Comparison of ENCODE assay signal across 12 cellular contexts in the genomic region with DNA sequence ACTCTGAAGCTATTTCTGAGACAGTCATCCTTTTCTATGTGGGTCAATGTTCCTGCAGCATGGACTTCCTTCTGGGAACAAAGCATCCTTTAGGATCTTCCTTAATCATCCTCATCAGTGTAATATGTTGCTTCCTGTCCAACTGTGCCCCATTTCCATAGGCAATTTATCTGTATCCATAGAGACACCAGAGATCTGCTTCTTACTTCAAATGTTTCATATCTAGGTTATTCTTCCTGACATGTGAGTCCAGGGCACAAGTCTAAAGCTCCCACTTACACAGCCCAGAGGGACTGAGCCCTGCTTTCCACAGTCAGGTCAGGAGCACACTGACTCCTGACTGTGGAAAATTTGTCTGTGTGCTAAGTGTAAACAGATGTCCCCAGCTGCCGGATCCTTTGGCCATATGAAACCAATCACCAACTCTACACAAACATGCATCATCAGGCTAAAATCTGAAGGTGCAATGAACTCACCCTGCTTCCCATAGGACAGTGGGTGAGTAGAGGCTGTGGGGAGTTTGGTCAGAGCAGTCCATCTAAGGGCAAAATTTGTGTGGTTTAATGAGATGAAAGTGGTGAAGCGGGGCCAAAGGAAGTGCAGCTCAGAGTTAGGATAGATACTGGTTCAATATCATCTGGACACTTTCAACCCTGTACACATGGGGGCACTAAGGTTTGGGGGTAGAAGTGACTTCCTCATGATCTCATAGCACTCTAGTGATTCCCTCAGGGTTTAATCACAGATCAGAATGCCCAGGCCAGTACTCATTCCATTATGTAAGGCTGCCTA.
DNase-seq lines count a peak whose midpoint lies in the region; TF ChIP-seq lines count a peak whose summit lies in the region.
"Had no signal": no experiment of that assay in that cellular context is flagged by ENCODE, and none has a peak within 500 bp of the region (broad histone marks: within the 10 kb centered on the region; RNA-seq: fewer than 3 reads in every experiment).

No MANE protein-coding gene starts in this region.

- H2AFZ ChIP-seq in osteoblast (ENCODE audit: low read length): no peak overlapping the region

- H3K36me3 ChIP-seq in osteoblast (ENCODE audit: insufficient read depth, low read length): no peaks in the 10 kb centered on the region

- H3K4me1 ChIP-seq in osteoblast (ENCODE audit: insufficient read depth, low read length): peaks cover 66% of the 10 kb centered on the region

- in situ Hi-C loops in ACHN (cut with HindIII; ENCODE audit: low pct_ligation_motif_present, low pct_unique_long_range_greater_than_20kb, low sequenced_read_pairs): no loop called here

- no peaks in the 10 kb centered on the region for H3K27me3 ChIP-seq in osteoblast (ENCODE audit: insufficient read depth, low read length)

- H3K27ac ChIP-seq in osteoblast (ENCODE audit: low read depth, low read length): peak overlapping the region; percentile 77

- no peak overlapping the region for H3K4me2 ChIP-seq in osteoblast (ENCODE audit: insufficient read depth, low read length)

- TF ChIP-seq CTCF in osteoblast (IDR thresholded peaks at IDR 0.05; ENCODE audit: extremely low read depth, low read depth, low read length): peak; percentile 35

- no peaks in the 10 kb centered on the region for H3K79me2 ChIP-seq in osteoblast (ENCODE audit: insufficient read depth, low read length)

- H3K4me3 ChIP-seq in osteoblast (ENCODE audit: insufficient read depth, low read length): no peak overlapping the region

- no peaks in the 10 kb centered on the region for H4K20me1 ChIP-seq in osteoblast (ENCODE audit: insufficient read depth, low read length)

- peak; percentile 30 for DNase-seq in Daoy (ENCODE audit: low read depth)
- peak; percentile 36 for DNase-seq in NCI-H69 (lab: John Stamatoyannopoulos, UW)
- DNase-seq in fibroblast of peridontal ligament (ENCODE audit: extremely low read depth): peak; percentile 97
- DNase-seq in osteoblast (ENCODE audit: insufficient read length, low spot score, missing footprints): peak; percentile 36
- DNase-seq in SKM-1 treated with dmso at 0.1 percent for 144 hours (lab: John Stamatoyannopoulos, UW; ENCODE audit: unreplicated experiment): no peak
- DNase-seq in NCI-H524 treated with DMSO at 0.1 percent for 48 hours (lab: John Stamatoyannopoulos, UW): no peak
- DNase-seq in T1000 (lab: John Stamatoyannopoulos, UW): no peak
- DNase-seq in ACHN: no peak
- DNase-seq: activated T-cell treated with anti-CD3 and anti-CD28 coated beads, Interleukin-2, amount 50 U/mL, for 72 hours; NCI-H1694 treated with DMSO at 0.1 percent for 48 hours; PC-3; stimulated activated naive B cell treated with anti-CD40 and anti-IgM and Interleukin-4, amounts not matched to agents 10 μg/mL and 1 μg/mL and 100 μg/mL, for 72 hours had no signal

- H3K9me3 ChIP-seq in osteoblast (ENCODE audit: low read depth, low read length): no peaks in the 10 kb centered on the region

Comparison
In these comparisons a context has a peak if more than half of its experiments do, and no peak if none do; other contexts are left out.
1. DNase-seq: peak in Daoy (single experiment), NCI-H69 (single experiment), fibroblast of peridontal ligament (single experiment) and osteoblast (single experiment); none in SKM-1 treated with dmso at 0.1 percent for 144 hours (single experiment), NCI-H524 treated with DMSO at 0.1 percent for 48 hours (single experiment), T1000 (single experiment) and ACHN (single experiment).